In the genomic region with DNA sequence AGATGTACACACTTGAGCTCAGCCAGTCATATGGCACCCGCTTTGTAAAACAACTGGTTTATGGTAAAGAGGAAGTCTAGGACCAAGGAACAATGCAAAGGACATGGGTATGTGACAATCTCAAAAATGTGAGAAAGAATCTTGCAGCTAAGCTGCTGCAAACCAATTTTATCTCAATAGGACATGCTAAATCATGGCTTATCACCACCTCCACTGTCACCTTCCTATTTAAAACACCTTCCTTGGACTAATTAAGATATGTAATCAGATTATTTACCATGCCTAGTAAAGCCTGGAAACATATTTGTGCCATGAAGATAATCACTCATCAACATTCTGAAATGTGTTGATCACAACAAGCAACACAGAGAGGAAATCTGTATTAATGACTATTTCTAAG, we compare ENCODE assay signal across 26 cellular contexts.
DNase-seq lines count a peak whose midpoint lies in the region; FAIRE-seq and TF ChIP-seq lines count a peak whose summit lies in the region.
"Had no signal": no experiment of that assay in that cellular context is flagged by ENCODE, and none has a peak within 500 bp of the region (broad histone marks: within the 10 kb centered on the region; RNA-seq: fewer than 3 reads in every experiment).

No MANE protein-coding gene starts in this region.

- H3K27me3 Mint-ChIP-seq in astrocyte (ENCODE audit: low read depth, unreplicated experiment) (no peaks in the 10 kb centered on the region), Calu3 (ENCODE audit: unreplicated experiment) (no peaks in the 10 kb centered on the region)
- H3K27me3 Mint-ChIP-seq: B cell; CD4-positive, alpha-beta T cell had no signal

- no peaks in the 10 kb centered on the region for H4K20me1 ChIP-seq in astrocyte (ENCODE audit: insufficient read depth, low read length)
- H4K20me1 ChIP-seq: BLaER1 treated with 17β-estradiol and CSF1 and Interleukin-3, amounts not matched to agents 10 nM and 100 nM had no signal

- no peak overlapping the region for H3K18ac ChIP-seq in mesendoderm (ENCODE audit: low read length)

- H3K36me3 ChIP-seq in astrocyte (ENCODE audit: insufficient read depth, low read length) = no peaks in the 10 kb centered on the region
- H3K36me3 ChIP-seq in mesendoderm (ENCODE audit: control insufficient read depth, insufficient read depth, low read length) = no peaks in the 10 kb centered on the region
- H3K36me3 ChIP-seq: BLaER1 treated with 17β-estradiol and CSF1 and Interleukin-3, amounts not matched to agents 10 nM and 100 nM had no signal

- H3K27ac ChIP-seq in astrocyte (ENCODE audit: low read depth, low read length) (no peak overlapping the region), mesendoderm (ENCODE audit: low read depth, low read length) (no peak overlapping the region)
- H3K27ac ChIP-seq: 22Rv1; A549; BLaER1 treated with 17β-estradiol and CSF1 and Interleukin-3, amounts not matched to agents 10 nM and 100 nM; C4-2B had no signal

- intact Hi-C loops in Calu3 (cut with micrococcal nuclease; ENCODE audit: unreplicated experiment) = no loop called here

- TF ChIP-seq CTCF in astrocyte (IDR thresholded peaks at IDR 0.05; ENCODE audit: insufficient read depth, low read depth, low read length) (no peak), Calu3 (IDR thresholded peaks at IDR 0.05; ENCODE audit: unreplicated experiment) (no peak)

- DNase-seq in NCI-H82 (lab: John Stamatoyannopoulos, UW) (peak; percentile 7), NCI-H82 treated with DMSO at 0.1 percent for 48 hours (lab: John Stamatoyannopoulos, UW; ENCODE audit: unreplicated experiment) (no peak), astrocyte (ENCODE audit: low read depth) (no peak), mesendoderm (peak; percentile 92), kidney glomerular epithelial cell (lab: John Stamatoyannopoulos, UW) (no peak), Calu3 (no peak)
- DNase-seq in stimulated activated naive CD4-positive, alpha-beta T cell (lab: John Stamatoyannopoulos, UW) = no peak
- DNase-seq: AML-193; Caco-2; CD4-positive, alpha-beta T cell; CD8-positive, alpha-beta T cell; DMS 273 treated with DMSO at 0.1 percent for 48 hours; DMS153; DMS53; DMS79; DND-41; EL; GDM1 had no signal

- H3K79me2 ChIP-seq in astrocyte (ENCODE audit: insufficient read depth, low read length) (no peaks in the 10 kb centered on the region), mesendoderm (ENCODE audit: control insufficient read depth, insufficient read depth, low read length) (no peaks in the 10 kb centered on the region)

- WGBS in mesendoderm (ENCODE audit: extremely low coverage, insufficient coverage, low lambda C conversion rate) = no CpG with 5 or more reads among the region's 1 CpG

- no peak overlapping the region for H2BK5ac ChIP-seq in mesendoderm (ENCODE audit: low read length)

- no peak overlapping the region for H3K56ac ChIP-seq in mesendoderm (ENCODE audit: low read length)

- H3K4me3 ChIP-seq in astrocyte (ENCODE audit: insufficient read depth, low read depth, low read length) (no peak overlapping the region), mesendoderm (ENCODE audit: low read length) (no peak overlapping the region)
- H3K4me3 ChIP-seq: A549; BLaER1 treated with 17β-estradiol and CSF1 and Interleukin-3, amounts not matched to agents 10 nM and 100 nM; GM12878 had no signal

- H4K5ac ChIP-seq in mesendoderm (ENCODE audit: low read length) = no peak overlapping the region

- H3K36me3 Mint-ChIP-seq in astrocyte (ENCODE audit: low read depth, unreplicated experiment) (no peaks in the 10 kb centered on the region), Calu3 (ENCODE audit: insufficient read depth, unreplicated experiment) (no peaks in the 10 kb centered on the region)
- H3K36me3 Mint-ChIP-seq: CD8-positive, alpha-beta T cell had no signal

- H3K9me3 ChIP-seq in astrocyte (ENCODE audit: insufficient read depth, low read depth, low read length) = no peaks in the 10 kb centered on the region
- H3K9me3 ChIP-seq: A549; BLaER1 treated with 17β-estradiol and CSF1 and Interleukin-3, amounts not matched to agents 10 nM and 100 nM; Caco-2 had no signal

- no peak overlapping the region for H2BK15ac ChIP-seq in mesendoderm (replicated peaks; ENCODE audit: low read depth)

- no peak overlapping the region for H3K23ac ChIP-seq in mesendoderm (ENCODE audit: low read length)

- H3K79me1 ChIP-seq in mesendoderm (ENCODE audit: low read length) = no peaks in the 10 kb centered on the region

- H3K4ac ChIP-seq in mesendoderm (ENCODE audit: low read depth, low read length) = no peak overlapping the region

- H3K9ac ChIP-seq in astrocyte (ENCODE audit: low read length) = no peak overlapping the region
- no peak overlapping the region for H3K9ac ChIP-seq in mesendoderm (ENCODE audit: low read length)
- H3K9ac ChIP-seq: BLaER1 treated with 17β-estradiol and CSF1 and Interleukin-3, amounts not matched to agents 10 nM and 100 nM had no signal

- peak; percentile 43 for FAIRE-seq in astrocyte (lab: Jason Lieb, UNC)
- FAIRE-seq: A549, GM12878, GM12892, GM18507 had no signal

- no peak overlapping the region for H2AFZ ChIP-seq in astrocyte (ENCODE audit: low read depth, low read length)

- no peak overlapping the region for H3K4me2 ChIP-seq in astrocyte (ENCODE audit: low read length)
- H3K4me2 ChIP-seq in mesendoderm (ENCODE audit: low read length) = no peak overlapping the region
- H3K4me2 ChIP-seq: A549; BLaER1 treated with 17β-estradiol and CSF1 and Interleukin-3, amounts not matched to agents 10 nM and 100 nM had no signal

- H2AK5ac ChIP-seq in mesendoderm (ENCODE audit: low read length) = no peak overlapping the region

- no TSS peak for BruUV-seq in Calu3 (replicated peaks; lab: Mats Ljungman, UMichigan)

- H3K9me3 Mint-ChIP-seq in astrocyte (ENCODE audit: unreplicated experiment) = no peaks in the 10 kb centered on the region
- peaks cover 9% of the 10 kb centered on the region for H3K9me3 Mint-ChIP-seq in Calu3 (ENCODE audit: low read depth, unreplicated experiment)

- H3K4me1 Mint-ChIP-seq in astrocyte (ENCODE audit: low read depth, unreplicated experiment) (no peaks in the 10 kb centered on the region), Calu3 (ENCODE audit: low read depth, unreplicated experiment) (no peaks in the 10 kb centered on the region)
- H3K4me1 Mint-ChIP-seq: B cell had no signal

- H3K27ac Mint-ChIP-seq in astrocyte (ENCODE audit: unreplicated experiment) = no peak overlapping the region
- no peak overlapping the region for H3K27ac Mint-ChIP-seq in Calu3 (ENCODE audit: unreplicated experiment)
- H3K27ac Mint-ChIP-seq: B cell; CD4-positive, alpha-beta T cell; CD8-positive, alpha-beta T cell had no signal

- CTCF ChIA-PET in Calu3 (lab: Charles Lee) = no interaction called here

- H3K4me1 ChIP-seq in astrocyte (ENCODE audit: insufficient read depth, low read length) (no peaks in the 10 kb centered on the region), mesendoderm (ENCODE audit: control insufficient read depth, low read depth, low read length) (no peaks in the 10 kb centered on the region)
- H3K4me1 ChIP-seq: A549 had no signal

- H2BK120ac ChIP-seq in mesendoderm (ENCODE audit: low read depth, low read length) = no peak overlapping the region

- H4K8ac ChIP-seq in mesendoderm (ENCODE audit: low read depth, low read length) = no peak overlapping the region

- H3K4me3 Mint-ChIP-seq in astrocyte (ENCODE audit: unreplicated experiment) (no peak overlapping the region), Calu3 (ENCODE audit: low read depth, unreplicated experiment) (no peak overlapping the region)
- H3K4me3 Mint-ChIP-seq: B cell; CD4-positive, alpha-beta T cell; CD8-positive, alpha-beta T cell had no signal

- H3K27me3 ChIP-seq in astrocyte (ENCODE audit: insufficient read depth, low read length) (no peaks in the 10 kb centered on the region), mesendoderm (ENCODE audit: insufficient read depth, low read length, poor library complexity) (no peaks in the 10 kb centered on the region)
- H3K27me3 ChIP-seq: BLaER1 treated with 17β-estradiol and CSF1 and Interleukin-3, amounts not matched to agents 10 nM and 100 nM had no signal

Comparison
In these comparisons a context has a peak if more than half of its experiments do, and no peak if none do; other contexts are left out.
1. DNase-seq: peak in NCI-H82 (single experiment) and mesendoderm (single experiment); none in NCI-H82 treated with DMSO at 0.1 percent for 48 hours (single experiment), astrocyte (single experiment), kidney glomerular epithelial cell (single experiment), stimulated activated naive CD4-positive, alpha-beta T cell (0 of 6) and Calu3 (single experiment).